8 cellular contexts compared by ENCODE assay signal in the genomic region with DNA sequence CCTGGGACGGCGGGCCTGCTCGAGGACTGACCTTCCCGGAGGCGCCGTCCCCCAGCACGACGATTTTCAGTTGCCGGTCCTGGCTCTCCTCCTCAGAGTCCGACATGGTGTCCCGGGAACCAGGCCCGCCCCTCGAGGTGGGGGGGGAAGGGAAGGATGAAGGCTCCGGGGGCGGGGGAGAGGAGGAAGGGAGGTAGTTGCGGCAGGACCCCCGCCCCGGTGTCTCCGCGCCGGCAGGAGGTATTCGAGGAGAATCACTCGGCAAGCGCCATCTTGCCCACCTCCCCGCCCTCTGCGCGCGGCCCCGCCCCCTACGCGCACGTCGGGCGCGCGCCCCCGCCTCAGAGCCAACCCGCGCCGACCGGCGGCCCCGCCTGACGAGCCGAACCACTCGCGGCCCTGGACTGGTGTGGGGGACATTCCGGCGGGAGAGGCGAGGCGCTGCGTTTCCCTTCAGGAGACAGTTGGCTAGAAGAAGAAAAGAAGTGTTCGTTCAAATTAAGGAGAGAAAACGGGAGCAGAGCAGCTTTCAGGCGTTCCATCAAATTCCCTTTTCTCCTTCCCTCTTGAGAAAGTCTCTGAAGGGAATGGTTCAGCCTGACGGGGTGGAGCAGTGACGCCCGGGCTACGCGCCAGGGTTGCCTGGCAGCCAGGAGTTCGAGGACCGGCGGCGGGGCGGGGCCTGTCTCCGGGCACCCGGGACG. TPM values are rescaled to one million over a fixed set of nuclear protein-coding genes. Genes with fewer than 3 reads are reported as not detected.
DNase-seq lines count a peak whose midpoint lies in the region; ATAC-seq, FAIRE-seq and TF ChIP-seq lines count a peak whose summit lies in the region.

A gene (minus strand): TSS at position 296 of the 704 bp plus-strand sequence.

- DNase-seq in GM12892 (ENCODE audit: insufficient read length) (peak; percentile 68), NCI-H1436 (lab: John Stamatoyannopoulos, UW) (peak; percentile 54), SW480 (ENCODE audit: low spot score) (peak; percentile 83), Right ventricle myocardium inferior (ENCODE audit: missing footprints) (peak; percentile 97), ovary (peak; percentile 94 to 97 (median 97))
- peak; percentile 92 for DNase-seq in activated naive CD8-positive, alpha-beta T cell treated with anti-CD3 and anti-CD28 coated beads, Interleukin-2, amount 50 U/mL, for 24 hours

- H3K36me3 Mint-ChIP-seq in activated naive CD8-positive, alpha-beta T cell treated with anti-CD3 and anti-CD28 coated beads, Interleukin-2, amount 50 U/mL, for 24 hours (ENCODE audit: low read depth) = no peaks in the 10 kb centered on the region

- peak; percentile 98 for ATAC-seq in HG02840 (IDR thresholded peaks at IDR 0.05; ENCODE audit: low FRiP score, unreplicated experiment)
- peak; percentile 98 for ATAC-seq in activated naive CD8-positive, alpha-beta T cell treated with anti-CD3 and anti-CD28 coated beads, Interleukin-2, amount 50 U/mL, for 24 hours
- ATAC-seq in Right ventricle myocardium inferior = peak; percentile 99

- TF ChIP-seq CTCF in ovary (IDR thresholded peaks at IDR 0.05) = peak in 2 of 3 donors; percentile 23 to 32

- H3K4me1 ChIP-seq in ovary (ENCODE audit: insufficient read depth) (no peaks in the 10 kb centered on the region), thymus (ENCODE audit: control insufficient read depth, insufficient read depth, low read length) (peaks cover 7% of the 10 kb centered on the region)

- H3K36me3 ChIP-seq in ovary = no peaks in the 10 kb centered on the region
- no peaks in the 10 kb centered on the region for H3K36me3 ChIP-seq in thymus (ENCODE audit: control insufficient read depth, insufficient read depth)

- WGBS in ovary, 3 donors = 0 to 1% (median 0%) methylated on average over 39 to 68 of the region's 68 CpGs
- WGBS in thymus = under 1% methylated on average over 68 of the region's 68 CpGs

- H3K27me3 Mint-ChIP-seq in activated naive CD8-positive, alpha-beta T cell treated with anti-CD3 and anti-CD28 coated beads, Interleukin-2, amount 50 U/mL, for 24 hours = peaks cover 12% of the 10 kb centered on the region

- H3K4me1 Mint-ChIP-seq in activated naive CD8-positive, alpha-beta T cell treated with anti-CD3 and anti-CD28 coated beads, Interleukin-2, amount 50 U/mL, for 24 hours = peaks cover 34% of the 10 kb centered on the region

- peak within 1 kb of the TSS; percentile 86 for H3K4me3 Mint-ChIP-seq in activated naive CD8-positive, alpha-beta T cell treated with anti-CD3 and anti-CD28 coated beads, Interleukin-2, amount 50 U/mL, for 24 hours

- H3K9me3 ChIP-seq in ovary (no peaks in the 10 kb centered on the region), thymus (ENCODE audit: control insufficient read depth) (no peaks in the 10 kb centered on the region)

- H3K4me3 ChIP-seq in ovary (peak within 1 kb of the TSS; percentile 91), thymus (ENCODE audit: low read length) (peak within 1 kb of the TSS; percentile 99)

- peak within 1 kb of the TSS; percentile 99 for H3K27ac Mint-ChIP-seq in activated naive CD8-positive, alpha-beta T cell treated with anti-CD3 and anti-CD28 coated beads, Interleukin-2, amount 50 U/mL, for 24 hours

- TF ChIP-seq EP300 in ovary (IDR thresholded peaks at IDR 0.05) = no peak

- peak; percentile 99 for FAIRE-seq in GM12892 (lab: Jason Lieb, UNC)

- peak; percentile 60; the same call in 1 of the 2 replicates for TF ChIP-seq POLR2A in GM12892 (IDR thresholded peaks at IDR 0.05; ENCODE audit: low read depth, low read length)
- peak; percentile 61 for TF ChIP-seq POLR2A in ovary (IDR thresholded peaks at IDR 0.05)

- H3K27ac ChIP-seq in ovary (peak within 1 kb of the TSS; percentile 68 to 97), thymus (ENCODE audit: low read depth) (peak within 1 kb of the TSS; percentile 90)

- H3K9me3 Mint-ChIP-seq in activated naive CD8-positive, alpha-beta T cell treated with anti-CD3 and anti-CD28 coated beads, Interleukin-2, amount 50 U/mL, for 24 hours = no peaks in the 10 kb centered on the region

- intact Hi-C loops in Right ventricle myocardium inferior (cut with DNase I) = no loop called here
- intact Hi-C loops in ovary (cut with DNase I) = no loop called here

- no peaks in the 10 kb centered on the region for H3K27me3 ChIP-seq in ovary
- H3K27me3 ChIP-seq in thymus (ENCODE audit: control insufficient read depth, insufficient read depth) = no peaks in the 10 kb centered on the region

RNA-seq across cellular contexts. Expression of the gene that starts here (rescaled TPM):
- 19.9 TPM for polyA plus RNA-seq in GM12892 (2012; ENCODE audit: missing spikeins)
- total RNA-seq in Right ventricle myocardium inferior (20.2 TPM), ovary (10 to 100 TPM; 18.5 to 24.2 (median 20.0) TPM)
- polyA plus RNA-seq in ovary (10 to 100 TPM; 17.4 to 20.2 TPM), thymus (21.2 TPM)

Comparison
In these comparisons a context has a peak if more than half of its experiments do, and no peak if none do; other contexts are left out.
1. Peak in every context shown above with its lines: DNase-seq, ATAC-seq, H3K4me3 ChIP-seq and H3K27ac ChIP-seq.